ENCODE assay signal across 8 cellular contexts in genomic region chr1:53946252-53947171, GRCh38. TPM values are rescaled to one million over a fixed set of nuclear protein-coding genes. Genes with fewer than 3 reads are reported as not detected.
DNase-seq lines count a peak whose midpoint lies in the region; ATAC-seq and TF ChIP-seq lines count a peak whose summit lies in the region.

Gene LRRC42 (plus strand): TSS chr1:53946350. CDS start chr1:53952000, 5,650 bp downstream.

- H3K4me2 ChIP-seq in BLaER1 treated with 17β-estradiol and CSF1 and Interleukin-3, amounts not matched to agents 10 nM and 100 nM = peak within 1 kb of the TSS; percentile 86 to 98 (median 92)
- H3K4me2 ChIP-seq in OCI-LY1 (ENCODE audit: low read length) = peak within 1 kb of the TSS; percentile 100

- peaks cover 31 to 49% (median 38%) of the 10 kb centered on the region in 10 experiments for H3K4me1 ChIP-seq in BLaER1 treated with 17β-estradiol and CSF1 and Interleukin-3, amounts not matched to agents 10 nM and 100 nM
- peaks cover 40% of the 10 kb centered on the region for H3K4me1 ChIP-seq in OCI-LY1 (ENCODE audit: insufficient read depth, low read length, severe bottlenecking)

- peak within 1 kb of the TSS; percentile 75 to 98 (median 91) for H3K4me3 ChIP-seq in BLaER1 treated with 17β-estradiol and CSF1 and Interleukin-3, amounts not matched to agents 10 nM and 100 nM
- peak within 1 kb of the TSS; percentile 96 for H3K4me3 ChIP-seq in OCI-LY1 (ENCODE audit: low read depth, low read length, poor library complexity, severe bottlenecking)

- no peaks in the 10 kb centered on the region for H3K27me3 ChIP-seq in BLaER1 treated with 17β-estradiol and CSF1 and Interleukin-3, amounts not matched to agents 10 nM and 100 nM
- no peaks in the 10 kb centered on the region for H3K27me3 ChIP-seq in OCI-LY1 (ENCODE audit: insufficient read depth, low read length)

- peak within 1 kb of the TSS; percentile 94 for H3K27ac Mint-ChIP-seq in type B pancreatic cell

- H4K20me1 ChIP-seq in BLaER1 treated with 17β-estradiol and CSF1 and Interleukin-3, amounts not matched to agents 10 nM and 100 nM = peaks cover 3 to 35% (median 13%) of the 10 kb centered on the region in 11 experiments; a peak in 18 of 22 replicates
- H4K20me1 ChIP-seq in OCI-LY1 (ENCODE audit: insufficient read depth, low read length) = no peaks in the 10 kb centered on the region

- H3K36me3 ChIP-seq in BLaER1 treated with 17β-estradiol and CSF1 and Interleukin-3, amounts not matched to agents 10 nM and 100 nM = peaks cover 5 to 24% (median 13%) of the 10 kb centered on the region in 11 experiments; a peak in 19 of 22 replicates
- peaks cover 6% of the 10 kb centered on the region; the same call in 1 of the 2 replicates for H3K36me3 ChIP-seq in OCI-LY1 (ENCODE audit: insufficient read depth, low read length)

- H3K4me3 Mint-ChIP-seq in type B pancreatic cell = peak within 1 kb of the TSS; percentile 95

- no peaks in the 10 kb centered on the region for H3F3A ChIP-seq in OCI-LY1 (ENCODE audit: insufficient read depth, low read length)

- H3K27me3 Mint-ChIP-seq in type B pancreatic cell = no peaks in the 10 kb centered on the region

- H3K9me3 Mint-ChIP-seq in type B pancreatic cell = no peaks in the 10 kb centered on the region

- peaks cover 6% of the 10 kb centered on the region for H3K36me3 Mint-ChIP-seq in type B pancreatic cell

- peak within 1 kb of the TSS; percentile 68; the same call in 1 of the 2 replicates for H2AFZ ChIP-seq in OCI-LY1 (ENCODE audit: low read length)

- peaks cover 27% of the 10 kb centered on the region for H3K79me2 ChIP-seq in OCI-LY1 (ENCODE audit: insufficient read depth, low read length)

- H3K27ac ChIP-seq in BLaER1 treated with 17β-estradiol and CSF1 and Interleukin-3, amounts not matched to agents 10 nM and 100 nM = peak within 1 kb of the TSS; percentile 61 to 89 (median 80)
- H3K27ac ChIP-seq in OCI-LY1 (ENCODE audit: low read depth, low read length, poor library complexity, severe bottlenecking) = peak within 1 kb of the TSS; percentile 64
- H3K27ac ChIP-seq in cingulate gyrus (ENCODE audit: low read depth, low read length) = peak within 1 kb of the TSS; percentile 83

- peak; percentile 92 for DNase-seq in medulla oblongata (ENCODE audit: extremely low spot score)
- DNase-seq in type B pancreatic cell (ENCODE audit: extremely low spot score, unreplicated experiment) = no peak
- no peak for DNase-seq in COLO829 (ENCODE audit: low spot score)

- no peaks in the 10 kb centered on the region for H3K9me3 ChIP-seq in BLaER1 treated with 17β-estradiol and CSF1 and Interleukin-3, amounts not matched to agents 10 nM and 100 nM (replicated peaks in 1 of 11)
- H3K9me3 ChIP-seq in OCI-LY1 (ENCODE audit: low read length) = no peaks in the 10 kb centered on the region

- peak; percentile 36; the same call in 1 of the 2 replicates for TF ChIP-seq CTCF in OCI-LY1 (IDR thresholded peaks at IDR 0.05; ENCODE audit: low read length)
- no peak for TF ChIP-seq CTCF in type B pancreatic cell (conservative IDR thresholded peaks at IDR 0.05)

- peaks cover 51% of the 10 kb centered on the region for H3K4me1 Mint-ChIP-seq in type B pancreatic cell (ENCODE audit: unreplicated experiment)

- H3K9me2 ChIP-seq in OCI-LY1 (ENCODE audit: low read depth, low read length) = no peaks in the 10 kb centered on the region

- H3K9ac ChIP-seq in BLaER1 treated with 17β-estradiol and CSF1 and Interleukin-3, amounts not matched to agents 10 nM and 100 nM = peak within 1 kb of the TSS; percentile 82 to 91 (median 88)
- H3K9ac ChIP-seq in OCI-LY1 (ENCODE audit: low read length) = peak within 1 kb of the TSS; percentile 97

- ATAC-seq in GM18508 (IDR thresholded peaks at IDR 0.05; ENCODE audit: insufficient read depth, unreplicated experiment) (peak; percentile 27), HG02884 (IDR thresholded peaks at IDR 0.05; ENCODE audit: unreplicated experiment) (peak; percentile 52)

RNA-seq across cellular contexts. Expression of gene LRRC42, which starts in this region (rescaled TPM):
- total RNA-seq in type B pancreatic cell (ENCODE audit: low replicate concordance) = 50.1 and 52.9 TPM in 2 replicates
